Comparison of ENCODE assay signal across 1 cellular context in genomic region chr12:51372021-51372420, GRCh38.
TF ChIP-seq lines count a peak whose summit lies in the region.

No MANE protein-coding gene starts in this region.

TF ChIP-seq in IMR-90, 13 proteins besides CTCF, POLR2A, EP300 and RAD21:
- TF ChIP-seq BHLHE40 (IDR thresholded peaks at IDR 0.05; ENCODE audit: low read depth, low read length) (no peak), CHD1 (IDR thresholded peaks at IDR 0.05; ENCODE audit: low read depth, low read length) (no peak), FOS (IDR thresholded peaks at IDR 0.05; ENCODE audit: low read depth, low read length) (no peak), MAFK (IDR thresholded peaks at IDR 0.05; ENCODE audit: low read depth, low read length) (no peak), RCOR1 (IDR thresholded peaks at IDR 0.05; ENCODE audit: insufficient replicate concordance, low read length) (no peak), RFX5 (IDR thresholded peaks at IDR 0.05; ENCODE audit: low read depth, low read length) (no peak), NFE2L2 (IDR thresholded peaks at IDR 0.05; ENCODE audit: low read depth, low read length) (no peak), MAZ (IDR thresholded peaks at IDR 0.05; ENCODE audit: borderline replicate concordance, low read depth, low read length) (no peak), CEBPB (IDR thresholded peaks at IDR 0.05; ENCODE audit: low read depth, low read length) (no peak), USF2 (IDR thresholded peaks at IDR 0.05; ENCODE audit: low read depth, low read length) (no peak), ELK1 (IDR thresholded peaks at IDR 0.05; ENCODE audit: borderline replicate concordance, low read depth, low read length) (no peak), MXI1 (IDR thresholded peaks at IDR 0.05; ENCODE audit: borderline replicate concordance, low read depth, low read length) (no peak), SMC3 (IDR thresholded peaks at IDR 0.05; ENCODE audit: low read depth, low read length) (no peak)
